ENCODE assay signal across 10 cellular contexts in genomic region chr10:26448706-26449435, GRCh38. TPM values are rescaled to one million over a fixed set of nuclear protein-coding genes. Genes with fewer than 3 reads are reported as not detected.
DNase-seq lines count a peak whose midpoint lies in the region; ATAC-seq, FAIRE-seq and TF ChIP-seq lines count a peak whose summit lies in the region.
"Had no signal": no experiment of that assay in that cellular context is flagged by ENCODE, and none has a peak within 500 bp of the region (broad histone marks: within the 10 kb centered on the region; RNA-seq: fewer than 3 reads in every experiment).

No MANE protein-coding gene starts in this region.

- no peaks in the 10 kb centered on the region for H3F3A ChIP-seq in SK-N-SH (replicated peaks; ENCODE audit: insufficient read depth)

- no peaks in the 10 kb centered on the region for H3K4me1 ChIP-seq in SK-N-SH (ENCODE audit: control insufficient read depth in 1 of 2, insufficient read depth in 2 of 2, low read depth in 1 of 2, low read length in 1 of 2)
- H3K4me1 ChIP-seq in pancreas: no peaks in the 10 kb centered on the region

- no peaks in the 10 kb centered on the region for H3K27me3 Mint-ChIP-seq in activated CD4-positive, alpha-beta T cell treated with anti-CD3 and anti-CD28 coated beads, Interleukin-2, amount 10 ng/mL, durations not matched to agents 7 days and 5 days

- H3K36me3 ChIP-seq in SK-N-SH (replicated peaks in 1 of 2; ENCODE audit: control insufficient read depth in 1 of 2, insufficient read depth in 2 of 2, low read length in 1 of 2) (no peaks in the 10 kb centered on the region), pancreas (no peaks in the 10 kb centered on the region)

- H3K79me2 ChIP-seq in SK-N-SH (ENCODE audit: insufficient read depth): no peaks in the 10 kb centered on the region

- no peak for TF ChIP-seq EP300 in SK-N-SH (IDR thresholded peaks at IDR 0.05; ENCODE audit: borderline replicate concordance in 1 of 2, low read depth in 1 of 2, low read length in 1 of 2)

- CTCF ChIA-PET in SK-N-SH (lab: Yijun Ruan, JAX): interaction anchor here (0.6 to 0.7 kb wide), 2 partner anchors 178 to 865 kb away, joined by 3 read pairs; no protein-coding TSS in a partner anchor
- CTCF ChIA-PET in activated CD4-positive, alpha-beta T cell treated with anti-CD3 and anti-CD28 coated beads, Interleukin-2, amount 10 ng/mL, durations not matched to agents 7 days and 5 days (lab: Charles Lee): interaction anchor here (0.6 kb wide), 3 partner anchors 15 to 172 kb away, joined by 3 read pairs; no protein-coding TSS in a partner anchor

- H2AFZ ChIP-seq in SK-N-SH (ENCODE audit: low read depth): peak overlapping the region; percentile 29; the same call in 1 of the 2 replicates

- no peak for FAIRE-seq in pancreas (lab: Jason Lieb, UNC)
- FAIRE-seq: keratinocyte had no signal

- ATAC-seq in SK-N-SH treated with all-trans-retinoic acid at 6 μM for 48 hours (no peak), HG03139 (IDR thresholded peaks at IDR 0.05; ENCODE audit: unreplicated experiment) (peak; percentile 85), pancreas (no peak)

- TF ChIP-seq CTCF in SK-N-SH (IDR thresholded peaks at IDR 0.05) (no peak), pancreas (IDR thresholded peaks at IDR 0.05) (no peak)

- H3K9me3 Mint-ChIP-seq in activated CD4-positive, alpha-beta T cell treated with anti-CD3 and anti-CD28 coated beads, Interleukin-2, amount 10 ng/mL, durations not matched to agents 7 days and 5 days: peaks cover 6% of the 10 kb centered on the region

- peaks cover 74% of the 10 kb centered on the region for H3K36me3 Mint-ChIP-seq in activated CD4-positive, alpha-beta T cell treated with anti-CD3 and anti-CD28 coated beads, Interleukin-2, amount 10 ng/mL, durations not matched to agents 7 days and 5 days (ENCODE audit: low read depth)

- H3K9me3 ChIP-seq in SK-N-SH: no peaks in the 10 kb centered on the region
- H3K9me3 ChIP-seq in pancreas: no peaks in the 10 kb centered on the region

- intact Hi-C loops in pancreas (cut with DNase I) (no loop called here), posterior vena cava (cut with DNase I) (no loop called here)

- no peak overlapping the region for H3K9ac ChIP-seq in SK-N-SH

- peaks cover 82% of the 10 kb centered on the region for H3K4me1 Mint-ChIP-seq in activated CD4-positive, alpha-beta T cell treated with anti-CD3 and anti-CD28 coated beads, Interleukin-2, amount 10 ng/mL, durations not matched to agents 7 days and 5 days

- peak overlapping the region; percentile 89 for H3K27ac Mint-ChIP-seq in activated CD4-positive, alpha-beta T cell treated with anti-CD3 and anti-CD28 coated beads, Interleukin-2, amount 10 ng/mL, durations not matched to agents 7 days and 5 days

- no peak overlapping the region for H3K4me2 ChIP-seq in SK-N-SH

- 13% methylated on average over 8 of the region's 8 CpGs for WGBS in SK-N-SH (ENCODE audit: low lambda C conversion rate)
- 55 to 73% methylated on average over 8 of the region's 8 CpGs for WGBS in pancreas, 2 donors

- no peaks in the 10 kb centered on the region for H4K20me1 ChIP-seq in SK-N-SH (ENCODE audit: insufficient read depth)

- no peaks in the 10 kb centered on the region; the same call in 1 of the 2 replicates for H3K27me3 ChIP-seq in SK-N-SH (ENCODE audit: insufficient read depth)
- H3K27me3 ChIP-seq in pancreas: no peaks in the 10 kb centered on the region

- no peak overlapping the region for H3K4me3 ChIP-seq in SK-N-SH (ENCODE audit: low read depth in 2 of 2, low read length in 1 of 2)
- H3K4me3 ChIP-seq in pancreas: no peak overlapping the region

- POLR2A ChIA-PET in SK-N-SH (lab: Yijun Ruan, JAX): no interaction called here
- POLR2A ChIA-PET in activated CD4-positive, alpha-beta T cell treated with anti-CD3 and anti-CD28 coated beads, Interleukin-2, amount 10 ng/mL, durations not matched to agents 7 days and 5 days (lab: Charles Lee): no interaction called here

- TF ChIP-seq RAD21 in SK-N-SH (IDR thresholded peaks at IDR 0.05; ENCODE audit: low read length): no peak

- H3K9me2 ChIP-seq in SK-N-SH: no peaks in the 10 kb centered on the region

- H3K27ac ChIP-seq in SK-N-SH (ENCODE audit: low read depth in 2 of 2, low read length in 1 of 2) (no peak overlapping the region), pancreas (no peak overlapping the region)
- H3K27ac ChIP-seq: VCaP had no signal

- no peak for DNase-seq in SK-N-SH
- peak; percentile 90 for DNase-seq in activated CD4-positive, alpha-beta T cell treated with anti-CD3 and anti-CD28 coated beads, Interleukin-2, amount 10 ng/mL, durations not matched to agents 7 days and 5 days
- peak; percentile 54 for DNase-seq in stimulated activated CD4-positive, alpha-beta T cell treated with anti-CD3 and anti-CD28 coated beads, Interleukin-4, amount 100 ng/mL, for 24 hours
- no peak for DNase-seq in pancreas
- DNase-seq in posterior vena cava (ENCODE audit: low spot score): no peak
- DNase-seq in occipital lobe (lab: John Stamatoyannopoulos, UW): no peak

- peak overlapping the region; percentile 71 for H3K4me3 Mint-ChIP-seq in activated CD4-positive, alpha-beta T cell treated with anti-CD3 and anti-CD28 coated beads, Interleukin-2, amount 10 ng/mL, durations not matched to agents 7 days and 5 days

TF ChIP-seq in SK-N-SH, 30 proteins besides CTCF, POLR2A, EP300 and RAD21:
- TF ChIP-seq SIN3A (IDR thresholded peaks at IDR 0.05; ENCODE audit: borderline replicate concordance, low read depth, low read length) (no peak), ZBTB33 (IDR thresholded peaks at IDR 0.05; ENCODE audit: borderline replicate concordance, low read depth) (no peak), RXRA (IDR thresholded peaks at IDR 0.05; ENCODE audit: borderline replicate concordance, low read depth) (no peak), ELF1 (IDR thresholded peaks at IDR 0.05) (no peak)

TF ChIP-seq in SK-N-SH treated with all-trans-retinoic acid at 6 μM for 48 hours, 23 proteins besides CTCF, POLR2A, EP300 and RAD21:
- TF ChIP-seq ZNF70 (CRISPR knock-in tag; IDR thresholded peaks at IDR 0.05): no peak
- TF ChIP-seq OSR1 (CRISPR knock-in tag; IDR thresholded peaks at IDR 0.05): no peak
- no peak for TF ChIP-seq ZNF8 (CRISPR knock-in tag; IDR thresholded peaks at IDR 0.05)
- no peak for TF ChIP-seq CSRNP3 (CRISPR knock-in tag; IDR thresholded peaks at IDR 0.05)
- no peak for TF ChIP-seq ZNF565 (CRISPR knock-in tag; conservative IDR thresholded peaks at IDR 0.05; ENCODE audit: low read depth)
- no peak for TF ChIP-seq TOX (CRISPR knock-in tag; IDR thresholded peaks at IDR 0.05; ENCODE audit: borderline replicate concordance)
- TF ChIP-seq SNAI2 (CRISPR knock-in tag; IDR thresholded peaks at IDR 0.05): no peak
- TF ChIP-seq ZFP3 (CRISPR knock-in tag; IDR thresholded peaks at IDR 0.05): no peak
- TF ChIP-seq TCF4 (CRISPR knock-in tag; IDR thresholded peaks at IDR 0.05; ENCODE audit: borderline replicate concordance): no peak
- TF ChIP-seq CREB5 (CRISPR knock-in tag; IDR thresholded peaks at IDR 0.05; ENCODE audit: low read depth): no peak
- no peak for TF ChIP-seq PATZ1 (CRISPR knock-in tag; IDR thresholded peaks at IDR 0.05; ENCODE audit: borderline replicate concordance)
- TF ChIP-seq ZC3H10 (CRISPR knock-in tag; IDR thresholded peaks at IDR 0.05): no peak

RNA-seq across cellular contexts. Expression of gene APBB1IP, which starts 10.7 kb away (rescaled TPM):
- polyA plus RNA-seq in SK-N-SH (2012; rRNA removed) (0.02 TPM in 1 of 2 replicates, not detected in the other), pancreas (1 to 10 TPM; 2.1 to 2.4 TPM)
- not detected in 2 replicates for polyA plus RNA-seq in SK-N-SH (2012; cell fraction: cytosol; rRNA removed)
- 0.02 TPM in 1 of 2 replicates, not detected in the other for polyA plus RNA-seq in SK-N-SH (2012; cell fraction: nucleus; rRNA removed)
- 10 to 100 TPM; 78.4 to 92.2 TPM for total RNA-seq in activated CD4-positive, alpha-beta T cell treated with anti-CD3 and anti-CD28 coated beads, Interleukin-2, amount 10 ng/mL, durations not matched to agents 7 days and 5 days
- total RNA-seq in pancreas (10 to 100 TPM in 1 of 6 donors, 1 to 10 TPM in 4, under 1 TPM in 1; 0.93 to 12.3 (median 3.6) TPM), posterior vena cava (10 to 100 TPM in 1 of 2 donors, 1 to 10 TPM in 1; 8.4 to 20.5 TPM), occipital lobe (0.94 TPM)
- polyA plus RNA-seq: keratinocyte had no signal

Comparison
In these comparisons a context has a peak if more than half of its experiments do, and no peak if none do; other contexts are left out.
1. DNase-seq: peak in activated CD4-positive, alpha-beta T cell treated with anti-CD3 and anti-CD28 coated beads, Interleukin-2, amount 10 ng/mL, durations not matched to agents 7 days and 5 days (single experiment) and stimulated activated CD4-positive, alpha-beta T cell treated with anti-CD3 and anti-CD28 coated beads, Interleukin-4, amount 100 ng/mL, for 24 hours (single experiment); none in SK-N-SH (single experiment), pancreas (0 of 6), posterior vena cava (single experiment) and occipital lobe (single experiment).